ENCODE assay signal across 2 cellular contexts in genomic region chr2:24819442-24820174, GRCh38.
TF ChIP-seq lines count a peak whose summit lies in the region.

No MANE protein-coding gene starts in this region.

TF ChIP-seq in SK-N-SH, 30 proteins besides CTCF, POLR2A, EP300 and RAD21 (continued from another document):
- no peak for TF ChIP-seq POLR2AphosphoS5 (IDR thresholded peaks at IDR 0.05; ENCODE audit: low read depth, low read length)
- no peak for TF ChIP-seq EZH2phosphoT487 (IDR thresholded peaks at IDR 0.05; ENCODE audit: borderline replicate concordance, low read depth)
- no peak for TF ChIP-seq RXRA (IDR thresholded peaks at IDR 0.05; ENCODE audit: borderline replicate concordance, low read depth)
- no peak for TF ChIP-seq FOSL2 (IDR thresholded peaks at IDR 0.05; ENCODE audit: borderline replicate concordance, low read depth)
- TF ChIP-seq PBX3 (IDR thresholded peaks at IDR 0.05) = no peak
- no peak for TF ChIP-seq USF1 (IDR thresholded peaks at IDR 0.05; ENCODE audit: borderline replicate concordance, low read depth)
TF ChIP-seq in SK-N-SH: peak in this region for 0.

TF ChIP-seq in SK-N-SH treated with all-trans-retinoic acid at 6 μM for 48 hours, 23 proteins besides CTCF, POLR2A, EP300 and RAD21 (continued from another document):
- no peak for TF ChIP-seq GLIS3 (CRISPR knock-in tag; IDR thresholded peaks at IDR 0.05)
- TF ChIP-seq CREB5 (CRISPR knock-in tag; IDR thresholded peaks at IDR 0.05; ENCODE audit: low read depth) = no peak
- no peak for TF ChIP-seq SNAI2 (CRISPR knock-in tag; IDR thresholded peaks at IDR 0.05)
- no peak for TF ChIP-seq PATZ1 (CRISPR knock-in tag; IDR thresholded peaks at IDR 0.05; ENCODE audit: borderline replicate concordance)
- TF ChIP-seq ESRRG (CRISPR knock-in tag; IDR thresholded peaks at IDR 0.05) = no peak
- no peak for TF ChIP-seq ZFP30 (CRISPR knock-in tag; IDR thresholded peaks at IDR 0.05)
- TF ChIP-seq ISL1 (CRISPR knock-in tag; IDR thresholded peaks at IDR 0.05) = no peak
